ENCODE assay signal across 1 cellular context in the genomic region with DNA sequence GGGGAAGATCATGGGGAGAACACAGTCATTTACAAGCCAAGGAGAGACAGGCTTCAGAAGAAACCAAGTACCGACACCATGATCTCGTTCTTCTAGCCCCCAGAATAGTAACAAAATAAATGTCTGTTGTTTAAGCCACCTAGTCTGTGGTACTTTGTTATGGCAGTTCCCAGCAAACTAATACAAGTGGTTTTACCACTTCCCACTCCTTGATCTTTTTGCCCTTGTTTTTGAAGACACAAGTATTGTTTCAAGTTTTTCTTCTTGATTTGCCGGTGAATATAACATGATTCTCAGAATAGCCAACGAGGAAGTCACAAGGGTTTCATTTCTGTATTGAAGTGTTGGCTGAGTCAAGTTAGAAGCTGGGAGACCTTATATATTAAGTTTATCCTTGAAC.
TF ChIP-seq lines count a peak whose summit lies in the region.

No MANE protein-coding gene starts in this region.

TF ChIP-seq in GM12878, 131 proteins besides CTCF, POLR2A, EP300 and RAD21 (continued from another document and continues in another):
- TF ChIP-seq, protein P1, sequence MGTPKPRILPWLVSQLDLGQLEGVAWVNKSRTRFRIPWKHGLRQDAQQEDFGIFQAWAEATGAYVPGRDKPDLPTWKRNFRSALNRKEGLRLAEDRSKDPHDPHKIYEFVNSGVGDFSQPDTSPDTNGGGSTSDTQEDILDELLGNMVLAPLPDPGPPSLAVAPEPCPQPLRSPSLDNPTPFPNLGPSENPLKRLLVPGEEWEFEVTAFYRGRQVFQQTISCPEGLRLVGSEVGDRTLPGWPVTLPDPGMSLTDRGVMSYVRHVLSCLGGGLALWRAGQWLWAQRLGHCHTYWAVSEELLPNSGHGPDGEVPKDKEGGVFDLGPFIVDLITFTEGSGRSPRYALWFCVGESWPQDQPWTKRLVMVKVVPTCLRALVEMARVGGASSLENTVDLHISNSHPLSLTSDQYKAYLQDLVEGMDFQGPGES (IDR thresholded peaks at IDR 0.05) = no peak
- TF ChIP-seq NRF1 (conservative IDR thresholded peaks at IDR 0.05; ENCODE audit: low read depth, low read length) (no peak), IRF4 (IDR thresholded peaks at IDR 0.05; ENCODE audit: low read depth, low read length) (no peak), FOXM1 (IDR thresholded peaks at IDR 0.05; ENCODE audit: low read depth, low read length) (no peak), EZH2 (IDR thresholded peaks at IDR 0.05; ENCODE audit: borderline replicate concordance, control insufficient read depth, low read depth, low read length) (no peak), BHLHE40 (IDR thresholded peaks at IDR 0.05; ENCODE audit: borderline replicate concordance in 1 of 2, low read depth in 2 of 2, low read length in 1 of 2) (0 out of 4 replicates have a peak, but pooled peaks of 1 of the 2 experiments have one; percentile 36), JUND (IDR thresholded peaks at IDR 0.05; ENCODE audit: low read depth, low read length) (no peak), NFXL1 (IDR thresholded peaks at IDR 0.05; ENCODE audit: borderline replicate concordance) (no peak), PAX8 (IDR thresholded peaks at IDR 0.05) (no peak), KAT2A (conservative IDR thresholded peaks at IDR 0.05; ENCODE audit: control insufficient read depth, low read depth, low read length) (no peak), GATAD2B (conservative IDR thresholded peaks at IDR 0.05; ENCODE audit: low read depth) (no peak), TCF12 (IDR thresholded peaks at IDR 0.05; ENCODE audit: low read depth, low read length) (no peak), YY1 (IDR thresholded peaks at IDR 0.05; ENCODE audit: low read depth, low read length) (no peak), SUPT20H (IDR thresholded peaks at IDR 0.05; ENCODE audit: borderline replicate concordance, control insufficient read depth, low read depth, low read length) (no peak), ZNF217 (IDR thresholded peaks at IDR 0.05) (no peak), TARDBP (IDR thresholded peaks at IDR 0.05; ENCODE audit: borderline replicate concordance) (no peak), PAX5 (IDR thresholded peaks at IDR 0.05; ENCODE audit: borderline replicate concordance, low read depth, low read length) (no peak), JUNB (IDR thresholded peaks at IDR 0.05) (peak; percentile 75), MTA2 (IDR thresholded peaks at IDR 0.05; ENCODE audit: low read depth) (peak; percentile 59), GABPA (IDR thresholded peaks at IDR 0.05; ENCODE audit: low read depth) (no peak), MXI1 (IDR thresholded peaks at IDR 0.05; ENCODE audit: low read depth, low read length) (no peak), RB1 (IDR thresholded peaks at IDR 0.05; ENCODE audit: borderline replicate concordance) (no peak), CREB1 (IDR thresholded peaks at IDR 0.05; ENCODE audit: low read depth) (0 out of 2 replicates have a peak, but pooled peaks have one; percentile 7), NR2F1 (conservative IDR thresholded peaks at IDR 0.05) (no peak; the same call in 1 of the 2 replicates), TBL1XR1 (IDR thresholded peaks at IDR 0.05; ENCODE audit: low read depth, low read length) (no peak), ZNF384 (IDR thresholded peaks at IDR 0.05; ENCODE audit: borderline replicate concordance, low read depth, low read length) (no peak), ESRRA (IDR thresholded peaks at IDR 0.05; ENCODE audit: low read length) (no peak), ZNF274 (IDR thresholded peaks at IDR 0.05; ENCODE audit: insufficient read depth, insufficient read length) (no peak), STAT1 (conservative IDR thresholded peaks at IDR 0.05) (no peak)
- TF ChIP-seq, protein P2, sequence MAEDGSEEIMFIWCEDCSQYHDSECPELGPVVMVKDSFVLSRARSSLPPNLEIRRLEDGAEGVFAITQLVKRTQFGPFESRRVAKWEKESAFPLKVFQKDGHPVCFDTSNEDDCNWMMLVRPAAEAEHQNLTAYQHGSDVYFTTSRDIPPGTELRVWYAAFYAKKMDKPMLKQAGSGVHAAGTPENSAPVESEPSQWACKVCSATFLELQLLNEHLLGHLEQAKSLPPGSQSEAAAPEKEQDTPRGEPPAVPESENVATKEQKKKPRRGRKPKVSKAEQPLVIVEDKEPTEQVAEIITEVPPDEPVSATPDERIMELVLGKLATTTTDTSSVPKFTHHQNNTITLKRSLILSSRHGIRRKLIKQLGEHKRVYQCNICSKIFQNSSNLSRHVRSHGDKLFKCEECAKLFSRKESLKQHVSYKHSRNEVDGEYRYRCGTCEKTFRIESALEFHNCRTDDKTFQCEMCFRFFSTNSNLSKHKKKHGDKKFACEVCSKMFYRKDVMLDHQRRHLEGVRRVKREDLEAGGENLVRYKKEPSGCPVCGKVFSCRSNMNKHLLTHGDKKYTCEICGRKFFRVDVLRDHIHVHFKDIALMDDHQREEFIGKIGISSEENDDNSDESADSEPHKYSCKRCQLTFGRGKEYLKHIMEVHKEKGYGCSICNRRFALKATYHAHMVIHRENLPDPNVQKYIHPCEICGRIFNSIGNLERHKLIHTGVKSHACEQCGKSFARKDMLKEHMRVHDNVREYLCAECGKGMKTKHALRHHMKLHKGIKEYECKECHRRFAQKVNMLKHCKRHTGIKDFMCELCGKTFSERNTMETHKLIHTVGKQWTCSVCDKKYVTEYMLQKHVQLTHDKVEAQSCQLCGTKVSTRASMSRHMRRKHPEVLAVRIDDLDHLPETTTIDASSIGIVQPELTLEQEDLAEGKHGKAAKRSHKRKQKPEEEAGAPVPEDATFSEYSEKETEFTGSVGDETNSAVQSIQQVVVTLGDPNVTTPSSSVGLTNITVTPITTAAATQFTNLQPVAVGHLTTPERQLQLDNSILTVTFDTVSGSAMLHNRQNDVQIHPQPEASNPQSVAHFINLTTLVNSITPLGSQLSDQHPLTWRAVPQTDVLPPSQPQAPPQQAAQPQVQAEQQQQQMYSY (CRISPR knock-in tag; IDR thresholded peaks at IDR 0.05) = no peak
- TF ChIP-seq, protein P3, sequence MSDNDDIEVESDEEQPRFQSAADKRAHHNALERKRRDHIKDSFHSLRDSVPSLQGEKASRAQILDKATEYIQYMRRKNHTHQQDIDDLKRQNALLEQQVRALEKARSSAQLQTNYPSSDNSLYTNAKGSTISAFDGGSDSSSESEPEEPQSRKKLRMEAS (IDR thresholded peaks at IDR 0.05; ENCODE audit: low read depth, low read length) = no peak
- TF ChIP-seq, protein P4, sequence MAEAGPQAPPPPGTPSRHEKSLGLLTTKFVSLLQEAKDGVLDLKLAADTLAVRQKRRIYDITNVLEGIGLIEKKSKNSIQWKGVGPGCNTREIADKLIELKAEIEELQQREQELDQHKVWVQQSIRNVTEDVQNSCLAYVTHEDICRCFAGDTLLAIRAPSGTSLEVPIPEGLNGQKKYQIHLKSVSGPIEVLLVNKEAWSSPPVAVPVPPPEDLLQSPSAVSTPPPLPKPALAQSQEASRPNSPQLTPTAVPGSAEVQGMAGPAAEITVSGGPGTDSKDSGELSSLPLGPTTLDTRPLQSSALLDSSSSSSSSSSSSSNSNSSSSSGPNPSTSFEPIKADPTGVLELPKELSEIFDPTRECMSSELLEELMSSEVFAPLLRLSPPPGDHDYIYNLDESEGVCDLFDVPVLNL (IDR thresholded peaks at IDR 0.05; ENCODE audit: low read depth, low read length) = no peak
- TF ChIP-seq, protein P5, sequence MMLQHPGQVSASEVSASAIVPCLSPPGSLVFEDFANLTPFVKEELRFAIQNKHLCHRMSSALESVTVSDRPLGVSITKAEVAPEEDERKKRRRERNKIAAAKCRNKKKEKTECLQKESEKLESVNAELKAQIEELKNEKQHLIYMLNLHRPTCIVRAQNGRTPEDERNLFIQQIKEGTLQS (IDR thresholded peaks at IDR 0.05; ENCODE audit: borderline replicate concordance, extremely low read depth, low read depth, low read length) = no peak
- TF ChIP-seq, protein P6, sequence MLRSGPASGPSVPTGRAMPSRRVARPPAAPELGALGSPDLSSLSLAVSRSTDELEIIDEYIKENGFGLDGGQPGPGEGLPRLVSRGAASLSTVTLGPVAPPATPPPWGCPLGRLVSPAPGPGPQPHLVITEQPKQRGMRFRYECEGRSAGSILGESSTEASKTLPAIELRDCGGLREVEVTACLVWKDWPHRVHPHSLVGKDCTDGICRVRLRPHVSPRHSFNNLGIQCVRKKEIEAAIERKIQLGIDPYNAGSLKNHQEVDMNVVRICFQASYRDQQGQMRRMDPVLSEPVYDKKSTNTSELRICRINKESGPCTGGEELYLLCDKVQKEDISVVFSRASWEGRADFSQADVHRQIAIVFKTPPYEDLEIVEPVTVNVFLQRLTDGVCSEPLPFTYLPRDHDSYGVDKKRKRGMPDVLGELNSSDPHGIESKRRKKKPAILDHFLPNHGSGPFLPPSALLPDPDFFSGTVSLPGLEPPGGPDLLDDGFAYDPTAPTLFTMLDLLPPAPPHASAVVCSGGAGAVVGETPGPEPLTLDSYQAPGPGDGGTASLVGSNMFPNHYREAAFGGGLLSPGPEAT (IDR thresholded peaks at IDR 0.05; ENCODE audit: low read depth) = peak; percentile 41; the same call in 1 of the 2 replicates
- TF ChIP-seq, protein P7, sequence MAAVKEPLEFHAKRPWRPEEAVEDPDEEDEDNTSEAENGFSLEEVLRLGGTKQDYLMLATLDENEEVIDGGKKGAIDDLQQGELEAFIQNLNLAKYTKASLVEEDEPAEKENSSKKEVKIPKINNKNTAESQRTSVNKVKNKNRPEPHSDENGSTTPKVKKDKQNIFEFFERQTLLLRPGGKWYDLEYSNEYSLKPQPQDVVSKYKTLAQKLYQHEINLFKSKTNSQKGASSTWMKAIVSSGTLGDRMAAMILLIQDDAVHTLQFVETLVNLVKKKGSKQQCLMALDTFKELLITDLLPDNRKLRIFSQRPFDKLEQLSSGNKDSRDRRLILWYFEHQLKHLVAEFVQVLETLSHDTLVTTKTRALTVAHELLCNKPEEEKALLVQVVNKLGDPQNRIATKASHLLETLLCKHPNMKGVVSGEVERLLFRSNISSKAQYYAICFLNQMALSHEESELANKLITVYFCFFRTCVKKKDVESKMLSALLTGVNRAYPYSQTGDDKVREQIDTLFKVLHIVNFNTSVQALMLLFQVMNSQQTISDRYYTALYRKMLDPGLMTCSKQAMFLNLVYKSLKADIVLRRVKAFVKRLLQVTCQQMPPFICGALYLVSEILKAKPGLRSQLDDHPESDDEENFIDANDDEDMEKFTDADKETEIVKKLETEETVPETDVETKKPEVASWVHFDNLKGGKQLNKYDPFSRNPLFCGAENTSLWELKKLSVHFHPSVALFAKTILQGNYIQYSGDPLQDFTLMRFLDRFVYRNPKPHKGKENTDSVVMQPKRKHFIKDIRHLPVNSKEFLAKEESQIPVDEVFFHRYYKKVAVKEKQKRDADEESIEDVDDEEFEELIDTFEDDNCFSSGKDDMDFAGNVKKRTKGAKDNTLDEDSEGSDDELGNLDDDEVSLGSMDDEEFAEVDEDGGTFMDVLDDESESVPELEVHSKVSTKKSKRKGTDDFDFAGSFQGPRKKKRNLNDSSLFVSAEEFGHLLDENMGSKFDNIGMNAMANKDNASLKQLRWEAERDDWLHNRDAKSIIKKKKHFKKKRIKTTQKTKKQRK (IDR thresholded peaks at IDR 0.05; ENCODE audit: low read depth, low read length) = no peak
- TF ChIP-seq, protein P8, sequence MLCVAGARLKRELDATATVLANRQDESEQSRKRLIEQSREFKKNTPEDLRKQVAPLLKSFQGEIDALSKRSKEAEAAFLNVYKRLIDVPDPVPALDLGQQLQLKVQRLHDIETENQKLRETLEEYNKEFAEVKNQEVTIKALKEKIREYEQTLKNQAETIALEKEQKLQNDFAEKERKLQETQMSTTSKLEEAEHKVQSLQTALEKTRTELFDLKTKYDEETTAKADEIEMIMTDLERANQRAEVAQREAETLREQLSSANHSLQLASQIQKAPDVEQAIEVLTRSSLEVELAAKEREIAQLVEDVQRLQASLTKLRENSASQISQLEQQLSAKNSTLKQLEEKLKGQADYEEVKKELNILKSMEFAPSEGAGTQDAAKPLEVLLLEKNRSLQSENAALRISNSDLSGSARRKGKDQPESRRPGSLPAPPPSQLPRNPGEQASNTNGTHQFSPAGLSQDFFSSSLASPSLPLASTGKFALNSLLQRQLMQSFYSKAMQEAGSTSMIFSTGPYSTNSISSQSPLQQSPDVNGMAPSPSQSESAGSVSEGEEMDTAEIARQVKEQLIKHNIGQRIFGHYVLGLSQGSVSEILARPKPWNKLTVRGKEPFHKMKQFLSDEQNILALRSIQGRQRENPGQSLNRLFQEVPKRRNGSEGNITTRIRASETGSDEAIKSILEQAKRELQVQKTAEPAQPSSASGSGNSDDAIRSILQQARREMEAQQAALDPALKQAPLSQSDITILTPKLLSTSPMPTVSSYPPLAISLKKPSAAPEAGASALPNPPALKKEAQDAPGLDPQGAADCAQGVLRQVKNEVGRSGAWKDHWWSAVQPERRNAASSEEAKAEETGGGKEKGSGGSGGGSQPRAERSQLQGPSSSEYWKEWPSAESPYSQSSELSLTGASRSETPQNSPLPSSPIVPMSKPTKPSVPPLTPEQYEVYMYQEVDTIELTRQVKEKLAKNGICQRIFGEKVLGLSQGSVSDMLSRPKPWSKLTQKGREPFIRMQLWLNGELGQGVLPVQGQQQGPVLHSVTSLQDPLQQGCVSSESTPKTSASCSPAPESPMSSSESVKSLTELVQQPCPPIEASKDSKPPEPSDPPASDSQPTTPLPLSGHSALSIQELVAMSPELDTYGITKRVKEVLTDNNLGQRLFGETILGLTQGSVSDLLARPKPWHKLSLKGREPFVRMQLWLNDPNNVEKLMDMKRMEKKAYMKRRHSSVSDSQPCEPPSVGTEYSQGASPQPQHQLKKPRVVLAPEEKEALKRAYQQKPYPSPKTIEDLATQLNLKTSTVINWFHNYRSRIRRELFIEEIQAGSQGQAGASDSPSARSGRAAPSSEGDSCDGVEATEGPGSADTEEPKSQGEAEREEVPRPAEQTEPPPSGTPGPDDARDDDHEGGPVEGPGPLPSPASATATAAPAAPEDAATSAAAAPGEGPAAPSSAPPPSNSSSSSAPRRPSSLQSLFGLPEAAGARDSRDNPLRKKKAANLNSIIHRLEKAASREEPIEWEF (IDR thresholded peaks at IDR 0.05; ENCODE audit: insufficient replicate concordance, low read depth, low read length) = no peak
- TF ChIP-seq, protein P9, sequence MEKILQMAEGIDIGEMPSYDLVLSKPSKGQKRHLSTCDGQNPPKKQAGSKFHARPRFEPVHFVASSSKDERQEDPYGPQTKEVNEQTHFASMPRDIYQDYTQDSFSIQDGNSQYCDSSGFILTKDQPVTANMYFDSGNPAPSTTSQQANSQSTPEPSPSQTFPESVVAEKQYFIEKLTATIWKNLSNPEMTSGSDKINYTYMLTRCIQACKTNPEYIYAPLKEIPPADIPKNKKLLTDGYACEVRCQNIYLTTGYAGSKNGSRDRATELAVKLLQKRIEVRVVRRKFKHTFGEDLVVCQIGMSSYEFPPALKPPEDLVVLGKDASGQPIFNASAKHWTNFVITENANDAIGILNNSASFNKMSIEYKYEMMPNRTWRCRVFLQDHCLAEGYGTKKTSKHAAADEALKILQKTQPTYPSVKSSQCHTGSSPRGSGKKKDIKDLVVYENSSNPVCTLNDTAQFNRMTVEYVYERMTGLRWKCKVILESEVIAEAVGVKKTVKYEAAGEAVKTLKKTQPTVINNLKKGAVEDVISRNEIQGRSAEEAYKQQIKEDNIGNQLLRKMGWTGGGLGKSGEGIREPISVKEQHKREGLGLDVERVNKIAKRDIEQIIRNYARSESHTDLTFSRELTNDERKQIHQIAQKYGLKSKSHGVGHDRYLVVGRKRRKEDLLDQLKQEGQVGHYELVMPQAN (conservative IDR thresholded peaks at IDR 0.05) = no peak
